In the genomic region with DNA sequence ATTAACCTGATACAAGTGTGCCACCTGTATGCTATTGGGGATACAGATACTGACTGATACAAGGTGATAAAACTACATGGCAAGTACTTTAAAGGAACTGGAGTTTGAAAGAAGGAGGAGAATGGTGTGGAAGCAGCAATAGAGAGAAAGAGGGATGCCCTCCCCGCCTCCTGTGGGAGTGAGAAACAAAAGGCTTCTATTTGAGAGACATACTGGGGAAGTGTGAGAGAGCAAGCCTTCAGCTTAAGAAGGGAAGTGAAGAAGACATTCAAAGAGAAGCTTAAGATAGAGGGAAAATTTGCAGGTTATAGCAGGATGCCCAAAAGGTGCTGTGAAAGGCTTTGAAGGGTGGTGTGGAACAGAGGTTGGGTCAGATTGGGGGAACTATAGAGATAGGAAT, we compare ENCODE assay signal across 18 cellular contexts.
"Had no signal": no experiment of that assay in that cellular context is flagged by ENCODE, and none has a peak within 500 bp of the region (broad histone marks: within the 10 kb centered on the region; RNA-seq: fewer than 3 reads in every experiment).

No MANE protein-coding gene starts in this region.

- DNase-seq: IMR-90, Kasumi-1, MM.1S, NCI-H1092 treated with DMSO at 0.1 percent for 48 hours, NCI-H1436, NCI-H187, NCI-H2029 treated with DMSO at 0.1 percent for 48 hours, NCI-H2171 treated with DMSO at 0.1 percent for 48 hours, NCI-H345, NCI-H524, NCI-H526 treated with DMSO at 0.1 percent for 48 hours, NCI-H748 treated with DMSO at 0.1 percent for 48 hours, Right ventricle myocardium superior, RPMI8226, SIG-M5, SK-N-SH, SW 1271 had no signal

- ATAC-seq: HepG2 had no signal
